Comparison of ENCODE assay signal across 34 cellular contexts in genomic region chr4:10298681-10299080, GRCh38.
"Had no signal": no experiment of that assay in that cellular context is flagged by ENCODE, and none has a peak within 500 bp of the region (broad histone marks: within the 10 kb centered on the region; RNA-seq: fewer than 3 reads in every experiment).

No MANE protein-coding gene starts in this region.

- DNase-seq: Karpas-422, Kasumi-1, MG63, MV-4-11, NCI-H1048, NCI-H1092, NCI-H1092 treated with DMSO at 0.1 percent for 48 hours, NCI-H1105, NCI-H1105 treated with DMSO at 0.1 percent for 48 hours, NCI-H1417, NCI-H1417 treated with DMSO at 0.1 percent for 48 hours, NCI-H1436, NCI-H1436 treated with DMSO at 0.1 percent for 48 hours, NCI-H1694, NCI-H1694 treated with DMSO at 0.1 percent for 48 hours, NCI-H187, NCI-H187 treated with DMSO at 0.1 percent for 48 hours, NCI-H1930, NCI-H2029, NCI-H2029 treated with DMSO at 0.1 percent for 48 hours, NCI-H2081, NCI-H2081 treated with DMSO at 0.1 percent for 48 hours, NCI-H2107, NCI-H2171, NCI-H2171 treated with DMSO at 0.1 percent for 48 hours, NCI-H2227 treated with DMSO at 0.1 percent for 48 hours, NCI-H226, NCI-H345, NCI-H446, NCI-H446 treated with DMSO at 0.1 percent for 48 hours, NCI-H510A, NCI-H510A treated with DMSO at 0.1 percent for 48 hours, NCI-H524 had no signal

- H3K36me3 ChIP-seq: MG63 had no signal

- H3K27ac ChIP-seq: KMS-11 had no signal

- H3K9ac ChIP-seq: KMS-11 had no signal

- H3K27me3 ChIP-seq: MG63 had no signal

- H3K4me3 ChIP-seq: MG63 had no signal

- H3K4me2 ChIP-seq: KMS-11 had no signal

- H3K9me3 ChIP-seq: MG63 had no signal
